ENCODE assay signal across 10 cellular contexts in genomic region chr3:12289562-12289961, GRCh38. TPM values are rescaled to one million over a fixed set of nuclear protein-coding genes. Genes with fewer than 3 reads are reported as not detected.
DNase-seq lines count a peak whose midpoint lies in the region; ATAC-seq and TF ChIP-seq lines count a peak whose summit lies in the region.
"Had no signal": no experiment of that assay in that cellular context is flagged by ENCODE, and none has a peak within 500 bp of the region (broad histone marks: within the 10 kb centered on the region; RNA-seq: fewer than 3 reads in every experiment).

No MANE protein-coding gene starts in this region.

- H3K4me1 ChIP-seq in right cardiac atrium (ENCODE audit: control insufficient read depth, insufficient read depth, low read length), result no peaks in the 10 kb centered on the region
- no peaks in the 10 kb centered on the region for H3K4me1 ChIP-seq in neural progenitor cell
- H3K4me1 ChIP-seq: adrenal gland had no signal

- TF ChIP-seq CTCF in epithelial cell of proximal tubule (conservative IDR thresholded peaks at IDR 0.05; ENCODE audit: low read depth, low read length), result no peak
- TF ChIP-seq CTCF in neural progenitor cell (IDR thresholded peaks at IDR 0.05), result no peak

- intact Hi-C loops in right cardiac atrium (cut with DNase I), result loop anchor here in 1 of 4 donors (5.0 kb wide), 1 partner anchor 193 kb away; the partner anchor contains the start of gene TSEN2
- intact Hi-C loops in Right ventricle myocardium superior (cut with DNase I), result loop anchor here (5.0 to 10.0 kb wide), 2 partner anchors 145 to 193 kb away; partner anchors contain the start of gene TSEN2

- H3K27ac ChIP-seq in right cardiac atrium (ENCODE audit: low read length) (no peak overlapping the region), neural progenitor cell (no peak overlapping the region)
- H3K27ac ChIP-seq: VCaP had no signal

- no peaks in the 10 kb centered on the region for H3K36me3 ChIP-seq in neural progenitor cell
- H3K36me3 ChIP-seq: adrenal gland had no signal

- H3K9me3 Mint-ChIP-seq in neural progenitor cell, result peaks cover 2% of the 10 kb centered on the region

- H4K20me1 ChIP-seq in neural progenitor cell (ENCODE audit: low read depth), result peaks cover 4% of the 10 kb centered on the region

- peaks cover 7% of the 10 kb centered on the region for H3F3A ChIP-seq in neural progenitor cell (ENCODE audit: low read depth)

- H3K79me2 ChIP-seq in neural progenitor cell (ENCODE audit: low read depth), result no peaks in the 10 kb centered on the region

- peaks cover 5% of the 10 kb centered on the region for H3K4me1 Mint-ChIP-seq in neural progenitor cell

- WGBS in right cardiac atrium, result 55% methylated on average over 2 of the region's 2 CpGs

- no peaks in the 10 kb centered on the region for H3K27me3 ChIP-seq in right cardiac atrium (ENCODE audit: control insufficient read depth, insufficient read depth)
- H3K27me3 ChIP-seq in neural progenitor cell, result peaks cover 91% of the 10 kb centered on the region
- H3K27me3 ChIP-seq: adrenal gland had no signal

- H3K4me3 ChIP-seq in right cardiac atrium (ENCODE audit: low read length) (peak overlapping the region; percentile 61), epithelial cell of proximal tubule (ENCODE audit: low read depth, low read length) (peak overlapping the region; percentile 72), neural progenitor cell (no peak overlapping the region)

- H3K4me2 ChIP-seq in neural progenitor cell, result no peak overlapping the region

- no peaks in the 10 kb centered on the region for H3K36me3 Mint-ChIP-seq in neural progenitor cell

- DNase-seq in right cardiac atrium (no peak), Right ventricle myocardium superior (no peak), epithelial cell of proximal tubule (ENCODE audit: low read depth) (no peak), neural progenitor cell (ENCODE audit: low spot score) (no peak)
- no peak for DNase-seq in activated CD4-positive, CD25-positive, alpha-beta regulatory T cell (lab: John Stamatoyannopoulos, UW)
- DNase-seq: adrenal gland had no signal

- peak overlapping the region; percentile 84 for H3K4me3 Mint-ChIP-seq in neural progenitor cell

- no peak overlapping the region for H3K9ac ChIP-seq in neural progenitor cell

- no peak for ATAC-seq in right cardiac atrium
- ATAC-seq in Right ventricle myocardium superior (ENCODE audit: poor library complexity), result no peak
- no peak for ATAC-seq in GM21447 (IDR thresholded peaks at IDR 0.05; ENCODE audit: unreplicated experiment)
- ATAC-seq in HG03175 (IDR thresholded peaks at IDR 0.05; ENCODE audit: unreplicated experiment), result no peak
- ATAC-seq in GM19463 (IDR thresholded peaks at IDR 0.05; ENCODE audit: unreplicated experiment), result no peak

- H3K27me3 Mint-ChIP-seq in neural progenitor cell (ENCODE audit: insufficient read depth, low read depth), result peaks cover 25% of the 10 kb centered on the region

- H3K9me3 ChIP-seq in right cardiac atrium (ENCODE audit: control insufficient read depth, low read length), result no peaks in the 10 kb centered on the region
- no peaks in the 10 kb centered on the region for H3K9me3 ChIP-seq in neural progenitor cell (ENCODE audit: low read depth)
- H3K9me3 ChIP-seq: adrenal gland had no signal

- no peak overlapping the region for H2AFZ ChIP-seq in neural progenitor cell (replicated peaks)

- no peak overlapping the region for H3K27ac Mint-ChIP-seq in neural progenitor cell

RNA-seq across cellular contexts. Expression of gene PPARG, which starts 0.7 kb away (rescaled TPM):
- total RNA-seq in right cardiac atrium, result 10 to 100 TPM; 10.4 to 18.9 (median 15.1) TPM
- polyA plus RNA-seq in right cardiac atrium, result 16.7 TPM
- 23.6 TPM for total RNA-seq in Right ventricle myocardium superior
- total RNA-seq in epithelial cell of proximal tubule, result 14.7 and 31.4 TPM in 2 replicates
- 0.50 TPM in 1 of 2 replicates, not detected in the other for total RNA-seq in neural progenitor cell (ENCODE audit: low replicate concordance)
